ENCODE assay signal across 9 cellular contexts in genomic region chr10:101217450-101218281, GRCh38. TPM values are rescaled to one million over a fixed set of nuclear protein-coding genes. Genes with fewer than 3 reads are reported as not detected.
DNase-seq lines count a peak whose midpoint lies in the region; ATAC-seq, FAIRE-seq and TF ChIP-seq lines count a peak whose summit lies in the region.
"Had no signal": no experiment of that assay in that cellular context is flagged by ENCODE, and none has a peak within 500 bp of the region (broad histone marks: within the 10 kb centered on the region; RNA-seq: fewer than 3 reads in every experiment).

No MANE protein-coding gene starts in this region.

- H3K4me2 ChIP-seq in keratinocyte (ENCODE audit: control insufficient read depth, extremely low read depth, insufficient read depth, low read depth, low read length) = peak overlapping the region; percentile 60

- no peak overlapping the region for H3K4me3 ChIP-seq in AG10803 (ENCODE audit: low read length)
- peak overlapping the region in 2 of 3 experiments; percentile 35 to 43 for H3K4me3 ChIP-seq in keratinocyte (ENCODE audit: control insufficient read depth in 2 of 3, extremely low read depth in 1 of 3, insufficient read depth in 2 of 3, low read depth in 1 of 3, low read length in 3 of 3)

- no peak overlapping the region for H3K27ac Mint-ChIP-seq in WTC11

- in situ Hi-C loops in GM13976 (cut with MboI; ENCODE audit: low sequenced_read_pairs, unreplicated experiment) = loop anchor here (25.0 kb wide), 1 partner anchor 345 kb away; no protein-coding TSS in a partner anchor

- peak; percentile 28 for TF ChIP-seq CTCF in AG10803 (conservative IDR thresholded peaks at IDR 0.05; ENCODE audit: low read length)
- peak; percentile 25 for TF ChIP-seq CTCF in GM13976 (IDR thresholded peaks at IDR 0.05; ENCODE audit: borderline replicate concordance, control extremely low read depth, extremely low read depth, insufficient read depth, missing control alignments)
- TF ChIP-seq CTCF in WTC11 (IDR thresholded peaks at IDR 0.05) = no peak
- peak; percentile 32 to 73 (median 57) for TF ChIP-seq CTCF in keratinocyte (optimal IDR thresholded peaks at IDR 0.05 in 1 of 3, IDR thresholded peaks at IDR 0.05 in 1 of 3, conservative IDR thresholded peaks at IDR 0.05 in 1 of 3; ENCODE audit: extremely low read depth in 1 of 3, insufficient read depth in 2 of 3, low read length in 3 of 3)

- H3K27me3 ChIP-seq in keratinocyte (ENCODE audit: control insufficient read depth, extremely low read depth, insufficient read depth, low read length) = peaks cover 76% of the 10 kb centered on the region

- dilution Hi-C loops in keratinocyte (cut with MboI; ENCODE audit: extremely low pct_ligation_motif_present, low sequenced_read_pairs) = no loop called here

- no peaks in the 10 kb centered on the region for H3K9me3 Mint-ChIP-seq in WTC11

- peak overlapping the region; percentile 59 for H3K4me3 Mint-ChIP-seq in WTC11

- H3K27me3 Mint-ChIP-seq in WTC11 (ENCODE audit: low read depth) = peaks cover 99% of the 10 kb centered on the region

- no peaks in the 10 kb centered on the region for H3K36me3 Mint-ChIP-seq in WTC11

- H3K9ac ChIP-seq in keratinocyte (ENCODE audit: control insufficient read depth, extremely low read depth, insufficient read depth, low read length) = no peak overlapping the region

- no peaks in the 10 kb centered on the region for H3K9me1 ChIP-seq in keratinocyte (ENCODE audit: control insufficient read depth, extremely low read depth, insufficient read depth, low read length)

- no peaks in the 10 kb centered on the region for H4K20me1 ChIP-seq in keratinocyte (ENCODE audit: control insufficient read depth, extremely low read depth, insufficient read depth, low read length)

- peak; percentile 44 for FAIRE-seq in keratinocyte (lab: Jason Lieb, UNC)
- FAIRE-seq: GM19239 had no signal

- H3K36me3 ChIP-seq in keratinocyte (ENCODE audit: control insufficient read depth in 2 of 2, extremely low read depth in 1 of 2, insufficient read depth in 2 of 2, low read length in 2 of 2) = no peaks in the 10 kb centered on the region

- CTCF ChIA-PET in WTC11 (lab: Charles Lee) = interaction anchor here (0.6 to 7.2 kb wide), 10 partner anchors 9 to 352 kb away, joined by 3 to 203 read pairs (median 4); no protein-coding TSS in a partner anchor

- POLR2A ChIA-PET in WTC11 (lab: Charles Lee) = no interaction called here

- ATAC-seq in WTC11 (peak; percentile 67), HG02798 (IDR thresholded peaks at IDR 0.05; ENCODE audit: poor library complexity, unreplicated experiment) (no peak), GM19035 (IDR thresholded peaks at IDR 0.05; ENCODE audit: unreplicated experiment) (no peak)

- peak; percentile 22 for DNase-seq in AG10803 (ENCODE audit: low read depth)
- DNase-seq in GM13976 (ENCODE audit: low spot score) = peak; percentile 59
- peak; percentile 89 for DNase-seq in WTC11 (ENCODE audit: low spot score)
- DNase-seq in keratinocyte (ENCODE audit: low read depth, low spot score) = no peak
- DNase-seq in DMS79 treated with DMSO at 0.1 percent for 48 hours (lab: John Stamatoyannopoulos, UW) = no peak
- DNase-seq in activated CD4-positive, alpha-beta T cell treated with anti-CD3 and anti-CD28 coated beads, Interleukin-2, amount 50 U/mL, for 4 hours = no peak

- H2AFZ ChIP-seq in keratinocyte (ENCODE audit: control insufficient read depth, low read length) = no peak overlapping the region

- no peaks in the 10 kb centered on the region for H3K9me3 ChIP-seq in keratinocyte (ENCODE audit: control insufficient read depth, low read depth, low read length)

- no peaks in the 10 kb centered on the region for H3K79me2 ChIP-seq in keratinocyte (ENCODE audit: control insufficient read depth, insufficient read depth, low read length)

- peaks cover 46% of the 10 kb centered on the region for H3K4me1 Mint-ChIP-seq in WTC11

- H3K4me1 ChIP-seq in keratinocyte (ENCODE audit: control insufficient read depth, extremely low read depth, insufficient read depth, low read length) = peaks cover 30% of the 10 kb centered on the region

- H3K27ac ChIP-seq in keratinocyte (ENCODE audit: control insufficient read depth, insufficient read depth, low read length) = no peak overlapping the region

TF ChIP-seq in WTC11, 78 proteins besides CTCF, POLR2A, EP300 and RAD21 (continues in another document):
- no peak for TF ChIP-seq NR1H2 (CRISPR knock-in tag; IDR thresholded peaks at IDR 0.05)
- TF ChIP-seq NFYB (CRISPR knock-in tag; conservative IDR thresholded peaks at IDR 0.05; ENCODE audit: low read depth) = no peak
- no peak for TF ChIP-seq ZNF396 (CRISPR knock-in tag; IDR thresholded peaks at IDR 0.05; ENCODE audit: borderline replicate concordance)
- TF ChIP-seq GRHL2 (CRISPR knock-in tag; IDR thresholded peaks at IDR 0.05; ENCODE audit: insufficient replicate concordance, severe bottlenecking) = no peak
- TF ChIP-seq MAX (CRISPR knock-in tag; IDR thresholded peaks at IDR 0.05) = peak; percentile 62; the same call in 1 of the 2 replicates
- no peak for TF ChIP-seq GTF2I (CRISPR knock-in tag; conservative IDR thresholded peaks at IDR 0.05)
- peak; percentile 65; the same call in 1 of the 2 replicates for TF ChIP-seq ZNF263 (CRISPR knock-in tag; IDR thresholded peaks at IDR 0.05; ENCODE audit: low read depth)
- TF ChIP-seq ZNF232 (CRISPR knock-in tag; IDR thresholded peaks at IDR 0.05) = no peak
- TF ChIP-seq MYBL2 (CRISPR knock-in tag; IDR thresholded peaks at IDR 0.05) = no peak
- TF ChIP-seq NFATC4 (CRISPR knock-in tag; IDR thresholded peaks at IDR 0.05) = no peak
- 0 out of 2 replicates have a peak, but pooled peaks have one; percentile 32 for TF ChIP-seq ARID4B (CRISPR knock-in tag; IDR thresholded peaks at IDR 0.05; ENCODE audit: borderline replicate concordance)
- TF ChIP-seq HMGXB4 (CRISPR knock-in tag; IDR thresholded peaks at IDR 0.05) = peak; percentile 74; the same call in 1 of the 2 replicates
- no peak for TF ChIP-seq JAZF1 (CRISPR knock-in tag; IDR thresholded peaks at IDR 0.05)
- no peak for TF ChIP-seq CREM (CRISPR knock-in tag; IDR thresholded peaks at IDR 0.05)

RNA-seq across cellular contexts. Expression of gene LBX1, which starts 11.6 kb away (rescaled TPM):
- total RNA-seq in WTC11 (2021) = not detected in 3 replicates
- polyA plus RNA-seq in keratinocyte = not detected in 3 replicates
- polyA plus RNA-seq in keratinocyte (2011; ENCODE audit: low read depth) = not detected
- polyA plus RNA-seq in keratinocyte (2011; cell fraction: cytosol; rRNA removed) = not detected in 2 replicates
- not detected in 2 replicates for polyA plus RNA-seq in keratinocyte (2011; cell fraction: nucleus; rRNA removed)
- polyA plus RNA-seq in keratinocyte (2012; ENCODE audit: low replicate concordance) = not detected in 2 replicates
- polyA minus RNA-seq in keratinocyte = not detected in 3 replicates
- polyA minus RNA-seq in keratinocyte (2011; cell fraction: cytosol; rRNA and poly(A)+ RNA removed) = not detected
- not detected in 2 replicates for polyA minus RNA-seq in keratinocyte (2011; cell fraction: nucleus; rRNA and poly(A)+ RNA removed)

Comparison
In these comparisons a context has a peak if more than half of its experiments do, and no peak if none do; other contexts are left out.
1. DNase-seq: peak in AG10803 (single experiment), GM13976 (single experiment) and WTC11 (single experiment); none in keratinocyte (single experiment), DMS79 treated with DMSO at 0.1 percent for 48 hours (single experiment) and activated CD4-positive, alpha-beta T cell treated with anti-CD3 and anti-CD28 coated beads, Interleukin-2, amount 50 U/mL, for 4 hours (0 of 2).